In genomic region chr9:109381011-109381729, GRCh38 we compare ENCODE assay signal across 10 cellular contexts.
DNase-seq lines count a peak whose midpoint lies in the region; ATAC-seq, FAIRE-seq and TF ChIP-seq lines count a peak whose summit lies in the region.
"Had no signal": no experiment of that assay in that cellular context is flagged by ENCODE, and none has a peak within 500 bp of the region (broad histone marks: within the 10 kb centered on the region; RNA-seq: fewer than 3 reads in every experiment).

No MANE protein-coding gene starts in this region.

- POLR2A ChIA-PET in activated CD8-positive, alpha-beta T cell treated with anti-CD3 and anti-CD28 coated beads for 36 hours (lab: Charles Lee): interaction anchor here (0.5 kb wide), 1 partner anchor 931 kb away, joined by 4 read pairs; no protein-coding TSS in a partner anchor
- POLR2A ChIA-PET in activated CD8-positive, alpha-beta T cell treated with anti-CD3 and anti-CD28 coated beads, Interleukin-2, amount 10 ng/mL, durations not matched to agents 7 days and 5 days (lab: Charles Lee): no interaction called here
- POLR2A ChIA-PET in PC-3 (lab: Charles Lee; ENCODE audit: unreplicated experiment): no interaction called here

- no peak overlapping the region for H3K4me3 ChIP-seq in PC-3 (ENCODE audit: low read length)
- H3K4me3 ChIP-seq: esophagus squamous epithelium had no signal

- no peaks in the 10 kb centered on the region for H3K27me3 ChIP-seq in PC-3 (ENCODE audit: low read length)

- TF ChIP-seq CTCF in activated CD8-positive, alpha-beta T cell treated with anti-CD3 and anti-CD28 coated beads for 36 hours (IDR thresholded peaks at IDR 0.05): no peak
- TF ChIP-seq CTCF in PC-3 (conservative IDR thresholded peaks at IDR 0.05; ENCODE audit: low read depth, low read length): no peak

- H3K4me1 Mint-ChIP-seq in activated CD8-positive, alpha-beta T cell treated with anti-CD3 and anti-CD28 coated beads for 36 hours (ENCODE audit: low read depth): no peaks in the 10 kb centered on the region
- H3K4me1 Mint-ChIP-seq in activated CD8-positive, alpha-beta T cell treated with anti-CD3 and anti-CD28 coated beads, Interleukin-2, amount 10 ng/mL, durations not matched to agents 7 days and 5 days (ENCODE audit: low read depth): no peaks in the 10 kb centered on the region
- H3K4me1 Mint-ChIP-seq in stimulated activated naive CD8-positive, alpha-beta T cell treated with anti-CD3 and anti-CD28 coated beads, Interleukin-15, amount 100 ng/mL, for 72 hours: no peaks in the 10 kb centered on the region
- peaks cover 2% of the 10 kb centered on the region for H3K4me1 Mint-ChIP-seq in T-helper 2 cell treated with Interferon-gamma antibody and Interleukin-4, amounts not matched to agents 5 μg/mL and 100 μg/mL, for 36 hours (ENCODE audit: low read depth)
- H3K4me1 Mint-ChIP-seq: activated naive CD4-positive, alpha-beta T cell treated with anti-CD3 and anti-CD28 coated beads, Interleukin-2, amount 10 ng/mL, durations not matched to agents 7 days and 5 days had no signal

- no peak overlapping the region for H3K4me3 Mint-ChIP-seq in activated CD8-positive, alpha-beta T cell treated with anti-CD3 and anti-CD28 coated beads for 36 hours
- no peak overlapping the region for H3K4me3 Mint-ChIP-seq in activated CD8-positive, alpha-beta T cell treated with anti-CD3 and anti-CD28 coated beads, Interleukin-2, amount 10 ng/mL, durations not matched to agents 7 days and 5 days
- no peak overlapping the region for H3K4me3 Mint-ChIP-seq in stimulated activated naive CD8-positive, alpha-beta T cell treated with anti-CD3 and anti-CD28 coated beads, Interleukin-15, amount 100 ng/mL, for 72 hours
- no peak overlapping the region for H3K4me3 Mint-ChIP-seq in T-helper 2 cell treated with Interferon-gamma antibody and Interleukin-4, amounts not matched to agents 5 μg/mL and 100 μg/mL, for 36 hours
- H3K4me3 Mint-ChIP-seq: activated naive CD4-positive, alpha-beta T cell treated with anti-CD3 and anti-CD28 coated beads, Interleukin-2, amount 10 ng/mL, durations not matched to agents 7 days and 5 days had no signal

- CTCF ChIA-PET in activated CD8-positive, alpha-beta T cell treated with anti-CD3 and anti-CD28 coated beads for 36 hours (lab: Charles Lee): interaction anchor here (0.6 kb wide), 1 partner anchor 11 kb away, joined by 3 read pairs; no protein-coding TSS in a partner anchor
- CTCF ChIA-PET in activated CD8-positive, alpha-beta T cell treated with anti-CD3 and anti-CD28 coated beads, Interleukin-2, amount 10 ng/mL, durations not matched to agents 7 days and 5 days (lab: Charles Lee): interaction anchor here (0.9 kb wide), 1 partner anchor 31 kb away, joined by 4 read pairs; no protein-coding TSS in a partner anchor
- CTCF ChIA-PET in PC-3 (lab: Charles Lee): no interaction called here

- H3F3A ChIP-seq in PC-3 (ENCODE audit: low read length, unreplicated experiment): no peaks in the 10 kb centered on the region

- no peaks in the 10 kb centered on the region for H3K9me3 Mint-ChIP-seq in activated CD8-positive, alpha-beta T cell treated with anti-CD3 and anti-CD28 coated beads for 36 hours
- H3K9me3 Mint-ChIP-seq in activated CD8-positive, alpha-beta T cell treated with anti-CD3 and anti-CD28 coated beads, Interleukin-2, amount 10 ng/mL, durations not matched to agents 7 days and 5 days (ENCODE audit: insufficient read depth): no peaks in the 10 kb centered on the region
- no peaks in the 10 kb centered on the region for H3K9me3 Mint-ChIP-seq in stimulated activated naive CD8-positive, alpha-beta T cell treated with anti-CD3 and anti-CD28 coated beads, Interleukin-15, amount 100 ng/mL, for 72 hours
- no peaks in the 10 kb centered on the region for H3K9me3 Mint-ChIP-seq in T-helper 2 cell treated with Interferon-gamma antibody and Interleukin-4, amounts not matched to agents 5 μg/mL and 100 μg/mL, for 36 hours
- H3K9me3 Mint-ChIP-seq: activated naive CD4-positive, alpha-beta T cell treated with anti-CD3 and anti-CD28 coated beads, Interleukin-2, amount 10 ng/mL, durations not matched to agents 7 days and 5 days had no signal

- no peak overlapping the region for H3K27ac Mint-ChIP-seq in activated CD8-positive, alpha-beta T cell treated with anti-CD3 and anti-CD28 coated beads for 36 hours
- H3K27ac Mint-ChIP-seq in activated CD8-positive, alpha-beta T cell treated with anti-CD3 and anti-CD28 coated beads, Interleukin-2, amount 10 ng/mL, durations not matched to agents 7 days and 5 days: no peak overlapping the region
- no peak overlapping the region for H3K27ac Mint-ChIP-seq in stimulated activated naive CD8-positive, alpha-beta T cell treated with anti-CD3 and anti-CD28 coated beads, Interleukin-15, amount 100 ng/mL, for 72 hours
- H3K27ac Mint-ChIP-seq in T-helper 2 cell treated with Interferon-gamma antibody and Interleukin-4, amounts not matched to agents 5 μg/mL and 100 μg/mL, for 36 hours: no peak overlapping the region
- H3K27ac Mint-ChIP-seq: activated naive CD4-positive, alpha-beta T cell treated with anti-CD3 and anti-CD28 coated beads, Interleukin-2, amount 10 ng/mL, durations not matched to agents 7 days and 5 days had no signal

- H3K79me2 ChIP-seq in PC-3 (ENCODE audit: low read length): no peaks in the 10 kb centered on the region

- H2AFZ ChIP-seq in PC-3 (ENCODE audit: low read length): no peak overlapping the region

- H3K27ac ChIP-seq in PC-3 (ENCODE audit: low read length): no peak overlapping the region
- H3K27ac ChIP-seq: esophagus squamous epithelium had no signal

- H4K20me1 ChIP-seq in PC-3 (ENCODE audit: low read length): no peaks in the 10 kb centered on the region

- no peaks in the 10 kb centered on the region; the same call in 1 of the 2 replicates for H3K4me1 ChIP-seq in PC-3 (ENCODE audit: insufficient read depth, low read length)
- H3K4me1 ChIP-seq: esophagus squamous epithelium had no signal

- ATAC-seq in activated CD8-positive, alpha-beta T cell treated with anti-CD3 and anti-CD28 coated beads for 36 hours: peak; percentile 34
- ATAC-seq in activated CD8-positive, alpha-beta T cell treated with anti-CD3 and anti-CD28 coated beads, Interleukin-2, amount 10 ng/mL, durations not matched to agents 7 days and 5 days: no peak
- ATAC-seq in HG02642 (IDR thresholded peaks at IDR 0.05; ENCODE audit: poor library complexity, unreplicated experiment): peak; percentile 70
- ATAC-seq in PC-3: no peak
- peak; percentile 21 for ATAC-seq in stimulated activated naive CD8-positive, alpha-beta T cell treated with anti-CD3 and anti-CD28 coated beads, Interleukin-15, amount 100 ng/mL, for 72 hours

- H3K9me3 ChIP-seq in PC-3 (ENCODE audit: low read length): no peaks in the 10 kb centered on the region
- H3K9me3 ChIP-seq: esophagus squamous epithelium had no signal

- intact Hi-C loops in activated CD8-positive, alpha-beta T cell treated with anti-CD3 and anti-CD28 coated beads for 36 hours (cut with micrococcal nuclease): no loop called here
- intact Hi-C loops in PC-3 (cut with micrococcal nuclease): no loop called here

- no TSS peak for BruUV-seq in PC-3 (replicated peaks; lab: Mats Ljungman, UMichigan)

- H3K9me2 ChIP-seq in PC-3 (replicated peaks; ENCODE audit: low read length): no peaks in the 10 kb centered on the region

- no peak overlapping the region for H3K9ac ChIP-seq in PC-3 (ENCODE audit: low read length)

- DNase-seq in activated CD8-positive, alpha-beta T cell treated with anti-CD3 and anti-CD28 coated beads for 36 hours: peak; percentile 3
- no peak for DNase-seq in activated CD8-positive, alpha-beta T cell treated with anti-CD3 and anti-CD28 coated beads, Interleukin-2, amount 10 ng/mL, durations not matched to agents 7 days and 5 days
- DNase-seq in PC-3 (peak; percentile 54), AG08396 (ENCODE audit: low spot score) (no peak), urothelium cell line (ENCODE audit: low spot score) (no peak)
- no peak for DNase-seq in stimulated activated naive CD8-positive, alpha-beta T cell treated with anti-CD3 and anti-CD28 coated beads, Interleukin-15, amount 100 ng/mL, for 72 hours
- no peak for DNase-seq in T-helper 2 cell treated with Interferon-gamma antibody and Interleukin-4, amounts not matched to agents 5 μg/mL and 100 μg/mL, for 36 hours (ENCODE audit: low spot score)
- DNase-seq: activated naive CD4-positive, alpha-beta T cell treated with anti-CD3 and anti-CD28 coated beads, Interleukin-2, amount 10 ng/mL, durations not matched to agents 7 days and 5 days; esophagus squamous epithelium had no signal

- FAIRE-seq in urothelium cell line (lab: Jason Lieb, UNC): no peak

- H3K27me3 Mint-ChIP-seq in activated CD8-positive, alpha-beta T cell treated with anti-CD3 and anti-CD28 coated beads for 36 hours: peaks cover 7% of the 10 kb centered on the region
- H3K27me3 Mint-ChIP-seq in activated CD8-positive, alpha-beta T cell treated with anti-CD3 and anti-CD28 coated beads, Interleukin-2, amount 10 ng/mL, durations not matched to agents 7 days and 5 days (ENCODE audit: low read depth): peaks cover 6% of the 10 kb centered on the region
- peaks cover 29% of the 10 kb centered on the region for H3K27me3 Mint-ChIP-seq in stimulated activated naive CD8-positive, alpha-beta T cell treated with anti-CD3 and anti-CD28 coated beads, Interleukin-15, amount 100 ng/mL, for 72 hours
- no peaks in the 10 kb centered on the region for H3K27me3 Mint-ChIP-seq in T-helper 2 cell treated with Interferon-gamma antibody and Interleukin-4, amounts not matched to agents 5 μg/mL and 100 μg/mL, for 36 hours (ENCODE audit: low read depth)

- H3K36me3 Mint-ChIP-seq in activated CD8-positive, alpha-beta T cell treated with anti-CD3 and anti-CD28 coated beads for 36 hours (ENCODE audit: low read depth): no peaks in the 10 kb centered on the region
- H3K36me3 Mint-ChIP-seq in activated CD8-positive, alpha-beta T cell treated with anti-CD3 and anti-CD28 coated beads, Interleukin-2, amount 10 ng/mL, durations not matched to agents 7 days and 5 days (ENCODE audit: low read depth): no peaks in the 10 kb centered on the region
- H3K36me3 Mint-ChIP-seq in T-helper 2 cell treated with Interferon-gamma antibody and Interleukin-4, amounts not matched to agents 5 μg/mL and 100 μg/mL, for 36 hours (ENCODE audit: low read depth): no peaks in the 10 kb centered on the region
- H3K36me3 Mint-ChIP-seq: activated naive CD4-positive, alpha-beta T cell treated with anti-CD3 and anti-CD28 coated beads, Interleukin-2, amount 10 ng/mL, durations not matched to agents 7 days and 5 days had no signal

- H3K36me3 ChIP-seq in PC-3 (ENCODE audit: low read depth, low read length): peaks cover 9% of the 10 kb centered on the region

- no peak overlapping the region for H3K4me2 ChIP-seq in PC-3 (ENCODE audit: low read length)

Comparison
In these comparisons a context has a peak if more than half of its experiments do, and no peak if none do; other contexts are left out.
1. ATAC-seq: peak in activated CD8-positive, alpha-beta T cell treated with anti-CD3 and anti-CD28 coated beads for 36 hours (single experiment), HG02642 (single experiment) and stimulated activated naive CD8-positive, alpha-beta T cell treated with anti-CD3 and anti-CD28 coated beads, Interleukin-15, amount 100 ng/mL, for 72 hours (single experiment); none in activated CD8-positive, alpha-beta T cell treated with anti-CD3 and anti-CD28 coated beads, Interleukin-2, amount 10 ng/mL, durations not matched to agents 7 days and 5 days (single experiment) and PC-3 (single experiment).
2. DNase-seq: peak in activated CD8-positive, alpha-beta T cell treated with anti-CD3 and anti-CD28 coated beads for 36 hours (single experiment) and PC-3 (single experiment); none in activated CD8-positive, alpha-beta T cell treated with anti-CD3 and anti-CD28 coated beads, Interleukin-2, amount 10 ng/mL, durations not matched to agents 7 days and 5 days (single experiment), stimulated activated naive CD8-positive, alpha-beta T cell treated with anti-CD3 and anti-CD28 coated beads, Interleukin-15, amount 100 ng/mL, for 72 hours (0 of 2), AG08396 (single experiment), T-helper 2 cell treated with Interferon-gamma antibody and Interleukin-4, amounts not matched to agents 5 μg/mL and 100 μg/mL, for 36 hours (single experiment) and urothelium cell line (single experiment).